In the genomic region with DNA sequence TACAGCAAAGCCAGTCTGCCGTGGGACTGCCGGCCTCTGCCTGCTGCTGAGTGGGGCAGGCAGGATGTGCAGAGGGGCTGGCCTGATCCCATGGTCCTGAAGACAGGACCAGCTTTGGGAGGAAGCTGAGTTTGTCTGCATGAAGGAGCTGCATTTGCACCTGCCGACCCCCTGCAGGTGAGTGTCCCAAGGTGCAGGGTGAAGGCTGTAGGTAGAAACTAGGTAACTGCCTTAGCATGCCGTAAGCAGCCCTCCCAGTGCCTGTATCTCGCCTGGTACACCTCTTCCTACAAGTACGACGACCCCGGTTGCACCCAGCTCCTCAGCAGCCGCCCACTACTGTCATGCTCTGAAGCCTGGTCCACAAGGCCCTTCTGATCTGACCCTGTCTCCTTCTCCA, we compare ENCODE assay signal across 26 cellular contexts. TPM values are rescaled to one million over a fixed set of nuclear protein-coding genes. Genes with fewer than 3 reads are reported as not detected.
DNase-seq lines count a peak whose midpoint lies in the region; ATAC-seq, FAIRE-seq and TF ChIP-seq lines count a peak whose summit lies in the region.
"Had no signal": no experiment of that assay in that cellular context is flagged by ENCODE, and none has a peak within 500 bp of the region (broad histone marks: within the 10 kb centered on the region; RNA-seq: fewer than 3 reads in every experiment).

No MANE protein-coding gene starts in this region.

- no peaks in the 10 kb centered on the region for H3K36me3 ChIP-seq in H7 (replicated peaks; ENCODE audit: control insufficient read depth, insufficient read depth, low read length)
- H3K36me3 ChIP-seq: breast epithelium, colonic mucosa, heart left ventricle, vagina had no signal

- peak overlapping the region; percentile 96 to 100; a peak in 3 of 6 replicates for H3K27ac ChIP-seq in A549
- H3K27ac ChIP-seq: breast epithelium, colonic mucosa, heart left ventricle, vagina had no signal

- H3K27me3 ChIP-seq in H7 (ENCODE audit: control insufficient read depth, insufficient read depth, low read length) = no peaks in the 10 kb centered on the region
- H3K27me3 ChIP-seq: breast epithelium, colonic mucosa, heart left ventricle, vagina had no signal

- TF ChIP-seq POLR2A in A549 (IDR thresholded peaks at IDR 0.05; ENCODE audit: low read length) (no peak), GM18505 (IDR thresholded peaks at IDR 0.05; ENCODE audit: borderline replicate concordance, extremely low read depth, insufficient read depth, insufficient read length) (no peak)

- ATAC-seq in A549 (0 out of 6 replicates have a peak, but pooled peaks have one; percentile 11 to 30), GM18505 (IDR thresholded peaks at IDR 0.05; ENCODE audit: unreplicated experiment) (no peak)
- ATAC-seq: activated T-cell treated with anti-CD3 and anti-CD28 coated beads, Interleukin-2, amount 50 U/mL, for 72 hours; CD8-positive, alpha-beta T cell; effector memory CD8-positive, alpha-beta T cell; heart left ventricle had no signal

- POLR2A ChIA-PET in A549 (lab: Yijun Ruan, JAX) = interaction anchor here (0.8 kb wide), 1 partner anchor 26 kb away, joined by 4 read pairs; no protein-coding TSS in a partner anchor

- H3K9me3 ChIP-seq in A549 = no peaks in the 10 kb centered on the region
- H3K9me3 ChIP-seq: breast epithelium, colonic mucosa, heart left ventricle, vagina had no signal

- FAIRE-seq in A549 (lab: Jason Lieb, UNC) = no peak
- FAIRE-seq: G401.6 had no signal

- H3K4me2 ChIP-seq in A549 = no peak overlapping the region

- no peak for TF ChIP-seq EP300 in A549 (IDR thresholded peaks at IDR 0.05)

- CTCF ChIA-PET in A549 (lab: Yijun Ruan, JAX) = interaction anchor here (0.8 to 2.8 kb wide), 5 partner anchors 9 to 138 kb away, joined by 3 to 12 read pairs (median 4); no protein-coding TSS in a partner anchor

- WGBS in A549 (ENCODE audit: missing lambda C conversion rate) = 96% methylated on average over 9 of the region's 9 CpGs

- no peak for DNase-seq in A549 (ENCODE audit: low read depth in 1 of 2, low spot score in 1 of 2)
- DNase-seq in H7 = peak; percentile 42
- DNase-seq in astrocyte of the hippocampus (ENCODE audit: low read depth, low spot score) = peak; percentile 0
- peak; percentile 74 for DNase-seq in mesenteric fat pad (ENCODE audit: low spot score)
- DNase-seq in H4 (ENCODE audit: low spot score) = no peak
- no peak for DNase-seq in activated CD4-positive, alpha-beta T cell treated with anti-CD3 and anti-CD28 coated beads for 4 hours
- no peak for DNase-seq in NCI-H82 treated with DMSO at 0.1 percent for 48 hours (lab: John Stamatoyannopoulos, UW; ENCODE audit: unreplicated experiment)
- DNase-seq: activated B cell treated with CpG ODN at 0.5 μM for 24 hours; activated naive CD4-positive, alpha-beta T cell treated with anti-CD3 and anti-CD28 coated beads for 36 hours; activated T-cell treated with anti-CD3 and anti-CD28 coated beads, Interleukin-2, amount 50 U/mL, for 72 hours; CD8-positive, alpha-beta T cell; colonic mucosa; effector memory CD8-positive, alpha-beta T cell; heart left ventricle; mammary epithelial cell; NCI-H1048; NCI-H187; NCI-H2171 treated with DMSO at 0.1 percent for 48 hours; NCI-H510A treated with DMSO at 0.1 percent for 48 hours; Right ventricle myocardium superior; stimulated activated CD4-positive, alpha-beta T cell treated with anti-CD3 and anti-CD28 coated beads, Interleukin-15, amount 100 ng/mL, for 24 hours; stimulated activated naive CD4-positive, alpha-beta T cell had no signal

- peaks cover 48% of the 10 kb centered on the region for H3K4me1 ChIP-seq in A549
- H3K4me1 ChIP-seq: colonic mucosa had no signal

- TF ChIP-seq CTCF in A549 (IDR thresholded peaks at IDR 0.05) = no peak

- H3K4me3 ChIP-seq in A549 (no peak overlapping the region), H7 (ENCODE audit: insufficient read depth, low read depth, low read length) (no peak overlapping the region)
- H3K4me3 ChIP-seq: breast epithelium, colonic mucosa, heart left ventricle, vagina had no signal

- no peak for TF ChIP-seq RAD21 in A549 (conservative IDR thresholded peaks at IDR 0.05 in 1 of 2, IDR thresholded peaks at IDR 0.05 in 1 of 2)

TF ChIP-seq in A549, 52 proteins besides CTCF, POLR2A, EP300 and RAD21:
- TF ChIP-seq HOXB5 (CRISPR knock-in tag; IDR thresholded peaks at IDR 0.05) (no peak), POLR2AphosphoS2 (conservative IDR thresholded peaks at IDR 0.05; ENCODE audit: low read length) (no peak), EHMT2 (IDR thresholded peaks at IDR 0.05; ENCODE audit: low read depth) (no peak), KDM1A (IDR thresholded peaks at IDR 0.05; ENCODE audit: low read depth) (no peak)

RNA-seq across cellular contexts. Expression of gene AMOTL2, which starts 34.9 kb away (rescaled TPM):
- polyA plus RNA-seq in A549 (2011; rRNA removed) (36.3 and 44.1 TPM in 2 replicates), A549 (2017; fragmentation: RNase III; extraction: RNeasy Plus Mini Kit Qiagen cat#74134 plus additional on column Dnase treatment) (40.7 to 49.4 TPM (median 41.1 TPM) in 3 replicates)
- 70.4 and 95.3 TPM in 2 replicates for polyA plus RNA-seq in A549 (2012; cell fraction: cytosol; rRNA removed)
- 144 and 160 TPM in 2 replicates for polyA plus RNA-seq in A549 (2012; cell fraction: nucleus; rRNA removed)
- 48.6 and 69.1 TPM in 2 replicates for polyA minus RNA-seq in A549 (2011; rRNA and poly(A)+ RNA removed)
- 46.0 and 54.5 TPM in 2 replicates for total RNA-seq in H7 (2014; rRNA removed; shearing (Covaris generic))
- total RNA-seq in mesenteric fat pad = 272 TPM
- 21.5 and 23.0 TPM in 2 replicates for total RNA-seq in H4 (2014; rRNA removed; shearing (Covaris generic))
- total RNA-seq: activated B cell treated with CpG ODN at 0.5 μM for 24 hours; CD8-positive, alpha-beta T cell had no signal

Comparison
In these comparisons a context has a peak if more than half of its experiments do, and no peak if none do; other contexts are left out.
1. DNase-seq: peak in H7 (single experiment), astrocyte of the hippocampus (single experiment) and mesenteric fat pad (single experiment); none in A549 (0 of 2), H4 (single experiment), activated CD4-positive, alpha-beta T cell treated with anti-CD3 and anti-CD28 coated beads for 4 hours (0 of 2) and NCI-H82 treated with DMSO at 0.1 percent for 48 hours (single experiment).